ENCODE assay signal across 35 cellular contexts in the genomic region with DNA sequence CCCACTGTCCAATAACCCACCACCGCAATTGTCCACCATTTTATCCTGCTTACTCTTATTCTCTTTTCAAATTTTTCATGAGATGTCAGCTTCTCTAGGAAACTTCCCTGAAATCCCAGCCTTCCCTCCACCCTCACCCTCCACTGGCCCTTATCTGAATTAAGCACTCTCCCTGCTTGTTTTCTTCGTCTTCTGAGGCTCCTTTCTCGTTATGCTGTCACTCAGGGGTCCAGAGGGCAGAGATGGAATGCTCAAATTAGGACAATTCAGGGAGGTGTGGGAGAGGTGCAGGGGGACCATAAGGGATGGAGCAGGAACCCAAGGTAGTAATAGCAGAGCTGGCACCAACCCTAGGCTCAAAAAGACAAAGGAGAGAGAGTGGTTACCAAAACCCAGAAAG.
"Had no signal": no experiment of that assay in that cellular context is flagged by ENCODE, and none has a peak within 500 bp of the region (broad histone marks: within the 10 kb centered on the region; RNA-seq: fewer than 3 reads in every experiment).

No MANE protein-coding gene starts in this region.

- H3K9me3 Mint-ChIP-seq: activated B cell treated with CpG ODN at 0.5 μM for 24 hours; activated CD4-positive, alpha-beta memory T cell treated with anti-CD3 and anti-CD28 coated beads for 36 hours; activated CD4-positive, alpha-beta T cell treated with anti-CD3 and anti-CD28 coated beads, Interleukin-2, amount 10 ng/mL, durations not matched to agents 24 days and 14 days; activated CD8-positive, alpha-beta T cell treated with anti-CD3 and anti-CD28 coated beads for 36 hours; activated naive CD4-positive, alpha-beta T cell treated with anti-CD3 and anti-CD28 coated beads, Interleukin-2, amount 10 ng/mL, durations not matched to agents 7 days and 5 days; activated naive CD4-positive, alpha-beta T cell treated with anti-CD3 and anti-CD28 coated beads, Interleukin-2, amount 50 U/mL, for 24 hours; activated naive CD8-positive, alpha-beta T cell treated with anti-CD3 and anti-CD28 coated beads, Interleukin-2, amount 10 ng/mL, durations not matched to agents 7 days and 5 days; activated naive CD8-positive, alpha-beta T cell treated with anti-CD3 and anti-CD28 coated beads, Interleukin-2, amount 50 U/mL, for 24 hours; activated T-cell treated with anti-CD3 and anti-CD28 coated beads, Interleukin-2, amount 50 U/mL, for 4 hours; activated T-helper 2 cell treated with anti-CD3 and anti-CD28 coated beads, Interferon-gamma antibody, Interleukin-2, Interleukin-4, amounts not matched to agents 10 μg/mL and 5 μg/mL and 100 μg/mL, durations not matched to agents 14 hours and 24 hours and 36 hours; brain; central memory CD8-positive, alpha-beta T cell; T-helper 2 cell treated with Interferon-gamma antibody and Interleukin-4, amounts not matched to agents 5 μg/mL and 100 μg/mL, for 36 hours had no signal

- H3K9me3 ChIP-seq: ascending aorta had no signal

- ATAC-seq: activated CD8-positive, alpha-beta T cell treated with anti-CD3 and anti-CD28 coated beads for 36 hours; activated naive CD8-positive, alpha-beta T cell treated with anti-CD3 and anti-CD28 coated beads, Interleukin-2, amount 50 U/mL, for 24 hours; activated T-cell treated with anti-CD3 and anti-CD28 coated beads, Interleukin-2, amount 50 U/mL, for 4 hours had no signal

- H3K4me1 Mint-ChIP-seq: activated CD4-positive, alpha-beta T cell treated with anti-CD3 and anti-CD28 coated beads, Interleukin-2, amount 10 ng/mL, durations not matched to agents 24 days and 14 days; activated naive CD8-positive, alpha-beta T cell treated with anti-CD3 and anti-CD28 coated beads, Interleukin-2, amount 10 ng/mL, durations not matched to agents 7 days and 5 days; central memory CD8-positive, alpha-beta T cell had no signal

- H3K36me3 Mint-ChIP-seq: activated CD4-positive, alpha-beta memory T cell treated with anti-CD3 and anti-CD28 coated beads for 36 hours; activated naive CD4-positive, alpha-beta T cell treated with anti-CD3 and anti-CD28 coated beads, Interleukin-2, amount 10 ng/mL, durations not matched to agents 7 days and 5 days; activated naive CD4-positive, alpha-beta T cell treated with anti-CD3 and anti-CD28 coated beads, Interleukin-2, amount 50 U/mL, for 24 hours; activated naive CD8-positive, alpha-beta T cell; activated naive CD8-positive, alpha-beta T cell treated with anti-CD3 and anti-CD28 coated beads, Interleukin-2, amount 10 ng/mL, durations not matched to agents 7 days and 5 days; brain had no signal

- H3K4me1 ChIP-seq: ascending aorta had no signal

- DNase-seq: activated B cell treated with CpG ODN at 0.5 μM for 24 hours; activated CD4-positive, alpha-beta memory T cell treated with anti-CD3 and anti-CD28 coated beads for 36 hours; activated CD4-positive, alpha-beta T cell treated with anti-CD3 and anti-CD28 coated beads for 4 hours; activated CD4-positive, alpha-beta T cell treated with anti-CD3 and anti-CD28 coated beads, Interleukin-2, amount 10 ng/mL, durations not matched to agents 24 days and 14 days; activated CD4-positive, alpha-beta T cell treated with anti-CD3 and anti-CD28 coated beads, Interleukin-2, amount 50 U/mL, for 1 hour; activated CD4-positive, alpha-beta T cell treated with anti-CD3 and anti-CD28 coated beads, Interleukin-2, amount 50 U/mL, for 4 hours; activated CD4-positive, CD25-positive, alpha-beta regulatory T cell treated with anti-CD3 and anti-CD28 coated beads, Interleukin-2, amount 50 U/mL, for 72 hours; activated CD8-positive, alpha-beta memory T cell treated with anti-CD3 and anti-CD28 coated beads, Interleukin-2, amount 50 U/mL, for 4 hours; activated CD8-positive, alpha-beta T cell treated with anti-CD3 and anti-CD28 coated beads for 36 hours; activated effector memory CD4-positive, alpha-beta T cell treated with Interleukin-2 at 50 U/mL for 16 hours; activated gamma-delta T cell; activated naive CD4-positive, alpha-beta T cell treated with anti-CD3 and anti-CD28 coated beads, Interleukin-2, amount 10 ng/mL, durations not matched to agents 7 days and 5 days; activated naive CD4-positive, alpha-beta T cell treated with Interleukin-2 at 50 U/mL for 16 hours; activated naive CD8-positive, alpha-beta T cell treated with anti-CD3 and anti-CD28 coated beads, Interleukin-2, amount 10 ng/mL, durations not matched to agents 7 days and 5 days; activated naive CD8-positive, alpha-beta T cell treated with anti-CD3 and anti-CD28 coated beads, Interleukin-2, amount 50 U/mL, for 24 hours; activated T-cell treated with anti-CD3 and anti-CD28 coated beads for 4 hours; activated T-cell treated with anti-CD3 and anti-CD28 coated beads, Interleukin-2, amount 50 U/mL, for 1 hour; activated T-cell treated with anti-CD3 and anti-CD28 coated beads, Interleukin-2, amount 50 U/mL, for 4 hours; amygdala; anterior cingulate cortex; caudate nucleus; cerebellar nuclear complex; T-helper 2 cell; T-helper 9 cell had no signal

- H3K4me3 Mint-ChIP-seq: activated B cell treated with CpG ODN at 0.5 μM for 24 hours; activated CD4-positive, alpha-beta memory T cell treated with anti-CD3 and anti-CD28 coated beads for 36 hours; activated CD4-positive, alpha-beta T cell treated with anti-CD3 and anti-CD28 coated beads, Interleukin-2, amount 10 ng/mL, durations not matched to agents 24 days and 14 days; activated CD8-positive, alpha-beta T cell treated with anti-CD3 and anti-CD28 coated beads for 36 hours; activated naive CD4-positive, alpha-beta T cell treated with anti-CD3 and anti-CD28 coated beads, Interleukin-2, amount 10 ng/mL, durations not matched to agents 7 days and 5 days; activated naive CD4-positive, alpha-beta T cell treated with anti-CD3 and anti-CD28 coated beads, Interleukin-2, amount 50 U/mL, for 24 hours; activated naive CD8-positive, alpha-beta T cell; activated naive CD8-positive, alpha-beta T cell treated with anti-CD3 and anti-CD28 coated beads, Interleukin-2, amount 10 ng/mL, durations not matched to agents 7 days and 5 days; activated naive CD8-positive, alpha-beta T cell treated with anti-CD3 and anti-CD28 coated beads, Interleukin-2, amount 50 U/mL, for 24 hours; activated T-cell treated with anti-CD3 and anti-CD28 coated beads, Interleukin-2, amount 50 U/mL, for 4 hours; brain; central memory CD8-positive, alpha-beta T cell; T-helper 2 cell treated with Interferon-gamma antibody and Interleukin-4, amounts not matched to agents 5 μg/mL and 100 μg/mL, for 36 hours had no signal

- H3K4me3 ChIP-seq: ascending aorta, cardiac muscle cell had no signal

- H3K27me3 ChIP-seq: ascending aorta, cardiac muscle cell had no signal

- H3K27ac ChIP-seq: ascending aorta, cardiac muscle cell, VCaP had no signal

- H3K27ac Mint-ChIP-seq: activated B cell treated with CpG ODN at 0.5 μM for 24 hours; activated CD4-positive, alpha-beta memory T cell treated with anti-CD3 and anti-CD28 coated beads for 36 hours; activated CD4-positive, alpha-beta T cell treated with anti-CD3 and anti-CD28 coated beads, Interleukin-2, amount 10 ng/mL, durations not matched to agents 24 days and 14 days; activated CD8-positive, alpha-beta T cell treated with anti-CD3 and anti-CD28 coated beads for 36 hours; activated naive CD4-positive, alpha-beta T cell treated with anti-CD3 and anti-CD28 coated beads, Interleukin-2, amount 10 ng/mL, durations not matched to agents 7 days and 5 days; activated naive CD4-positive, alpha-beta T cell treated with anti-CD3 and anti-CD28 coated beads, Interleukin-2, amount 50 U/mL, for 24 hours; activated naive CD8-positive, alpha-beta T cell; activated naive CD8-positive, alpha-beta T cell treated with anti-CD3 and anti-CD28 coated beads, Interleukin-2, amount 10 ng/mL, durations not matched to agents 7 days and 5 days; activated naive CD8-positive, alpha-beta T cell treated with anti-CD3 and anti-CD28 coated beads, Interleukin-2, amount 50 U/mL, for 24 hours; activated T-helper 2 cell treated with anti-CD3 and anti-CD28 coated beads, Interferon-gamma antibody, Interleukin-2, Interleukin-4, amounts not matched to agents 10 μg/mL and 5 μg/mL and 100 μg/mL, durations not matched to agents 14 hours and 24 hours and 36 hours; brain; T-helper 2 cell treated with Interferon-gamma antibody and Interleukin-4, amounts not matched to agents 5 μg/mL and 100 μg/mL, for 36 hours had no signal

- FAIRE-seq: bronchial epithelial cell, TTC549 had no signal

- H3K36me3 ChIP-seq: ascending aorta, cardiac muscle cell had no signal
